In genomic region chr5:167375125-167375524, GRCh38 we compare ENCODE assay signal across 29 cellular contexts.
"Had no signal": no experiment of that assay in that cellular context is flagged by ENCODE, and none has a peak within 500 bp of the region (broad histone marks: within the 10 kb centered on the region; RNA-seq: fewer than 3 reads in every experiment).

No MANE protein-coding gene starts in this region.

- H3K4me3 ChIP-seq: adrenal gland, body of pancreas, esophagus muscularis mucosa had no signal

- H3K27me3 ChIP-seq: adrenal gland, body of pancreas, esophagus muscularis mucosa had no signal

- H3K27ac Mint-ChIP-seq: activated CD8-positive, alpha-beta memory T cell treated with anti-CD3 and anti-CD28 coated beads, Interleukin-2, amount 10 ng/mL, durations not matched to agents 7 days and 5 days; activated CD8-positive, alpha-beta T cell treated with anti-CD3 and anti-CD28 coated beads, Interleukin-2, amount 10 ng/mL, durations not matched to agents 7 days and 5 days; activated naive CD4-positive, alpha-beta T cell treated with anti-CD3 and anti-CD28 coated beads for 36 hours; activated naive CD4-positive, alpha-beta T cell treated with anti-CD3 and anti-CD28 coated beads, Interleukin-2, amount 50 U/mL, for 24 hours; activated naive CD8-positive, alpha-beta T cell treated with anti-CD3 and anti-CD28 coated beads for 36 hours; activated naive CD8-positive, alpha-beta T cell treated with anti-CD3 and anti-CD28 coated beads, Interleukin-2, amount 50 U/mL, for 24 hours; activated T-helper 1 cell treated with anti-CD3 and anti-CD28 coated beads, Interleukin-12 subunit alpha, Interleukin-12 subunit beta, Interleukin-2, Interleukin-4 antibody, amounts not matched to agents 30 ng/mL and 10 ng/mL and 1 ng/mL, durations not matched to agents 14 hours and 24 hours and 36 hours; activated T-helper 2 cell treated with anti-CD3 and anti-CD28 coated beads, Interferon-gamma antibody, Interleukin-2, Interleukin-4, amounts not matched to agents 10 μg/mL and 5 μg/mL and 100 μg/mL, durations not matched to agents 14 hours and 24 hours and 36 hours; effector memory CD8-positive, alpha-beta T cell had no signal

- DNase-seq: activated CD4-positive, alpha-beta T cell treated with anti-CD3 and anti-CD28 coated beads for 1 hour; activated CD4-positive, alpha-beta T cell treated with anti-CD3 and anti-CD28 coated beads for 4 hours; activated CD4-positive, alpha-beta T cell treated with anti-CD3 and anti-CD28 coated beads, Interleukin-2, amount 50 U/mL, for 1 hour; activated CD4-positive, alpha-beta T cell treated with anti-CD3 and anti-CD28 coated beads, Interleukin-2, amount 50 U/mL, for 48 hours; activated CD8-positive, alpha-beta memory T cell treated with anti-CD3 and anti-CD28 coated beads, Interleukin-2, amount 10 ng/mL, durations not matched to agents 7 days and 5 days; activated CD8-positive, alpha-beta memory T cell treated with anti-CD3 and anti-CD28 coated beads, Interleukin-2, amount 50 U/mL, for 4 hours; activated CD8-positive, alpha-beta T cell treated with anti-CD3 and anti-CD28 coated beads, Interleukin-2, amount 10 ng/mL, durations not matched to agents 7 days and 5 days; activated effector memory CD4-positive, alpha-beta T cell treated with anti-CD3 and anti-CD28 coated beads, Interleukin-2, amount 50 U/mL, for 16 hours; activated naive CD4-positive, alpha-beta T cell treated with anti-CD3 and anti-CD28 coated beads for 36 hours; activated naive CD8-positive, alpha-beta T cell treated with anti-CD3 and anti-CD28 coated beads for 36 hours; activated naive CD8-positive, alpha-beta T cell treated with anti-CD3 and anti-CD28 coated beads, Interleukin-2, amount 50 U/mL, for 24 hours; activated T-cell treated with anti-CD3 and anti-CD28 coated beads, Interleukin-2, amount 50 U/mL, for 1 hour; activated T-cell treated with anti-CD3 and anti-CD28 coated beads, Interleukin-2, amount 50 U/mL, for 48 hours; adrenal gland; amygdala; aorta; body of pancreas; caudate nucleus; cortex of kidney; dermis blood vessel endothelial cell; effector CD4-positive, alpha-beta T cell; effector memory CD8-positive, alpha-beta T cell; erythroblast; head of caudate nucleus; T-helper 2 cell had no signal

- H3K27ac ChIP-seq: adrenal gland, body of pancreas, esophagus muscularis mucosa had no signal

- H3K27me3 Mint-ChIP-seq: activated CD8-positive, alpha-beta memory T cell treated with anti-CD3 and anti-CD28 coated beads, Interleukin-2, amount 10 ng/mL, durations not matched to agents 7 days and 5 days; activated naive CD4-positive, alpha-beta T cell treated with anti-CD3 and anti-CD28 coated beads, Interleukin-2, amount 50 U/mL, for 24 hours; activated naive CD8-positive, alpha-beta T cell treated with anti-CD3 and anti-CD28 coated beads for 36 hours; activated naive CD8-positive, alpha-beta T cell treated with anti-CD3 and anti-CD28 coated beads, Interleukin-2, amount 50 U/mL, for 24 hours; effector memory CD8-positive, alpha-beta T cell had no signal

- H3K4me3 Mint-ChIP-seq: activated CD8-positive, alpha-beta memory T cell treated with anti-CD3 and anti-CD28 coated beads, Interleukin-2, amount 10 ng/mL, durations not matched to agents 7 days and 5 days; activated CD8-positive, alpha-beta T cell treated with anti-CD3 and anti-CD28 coated beads, Interleukin-2, amount 10 ng/mL, durations not matched to agents 7 days and 5 days; activated naive CD4-positive, alpha-beta T cell treated with anti-CD3 and anti-CD28 coated beads for 36 hours; activated naive CD4-positive, alpha-beta T cell treated with anti-CD3 and anti-CD28 coated beads, Interleukin-2, amount 50 U/mL, for 24 hours; activated naive CD8-positive, alpha-beta T cell treated with anti-CD3 and anti-CD28 coated beads for 36 hours; activated naive CD8-positive, alpha-beta T cell treated with anti-CD3 and anti-CD28 coated beads, Interleukin-2, amount 50 U/mL, for 24 hours; activated T-helper 1 cell treated with anti-CD3 and anti-CD28 coated beads, Interleukin-12 subunit alpha, Interleukin-12 subunit beta, Interleukin-2, Interleukin-4 antibody, amounts not matched to agents 30 ng/mL and 10 ng/mL and 1 ng/mL, durations not matched to agents 14 hours and 24 hours and 36 hours; effector memory CD8-positive, alpha-beta T cell had no signal

- ATAC-seq: activated CD8-positive, alpha-beta memory T cell treated with anti-CD3 and anti-CD28 coated beads, Interleukin-2, amount 10 ng/mL, durations not matched to agents 7 days and 5 days; activated CD8-positive, alpha-beta T cell treated with anti-CD3 and anti-CD28 coated beads, Interleukin-2, amount 10 ng/mL, durations not matched to agents 7 days and 5 days; activated naive CD8-positive, alpha-beta T cell treated with anti-CD3 and anti-CD28 coated beads, Interleukin-2, amount 50 U/mL, for 24 hours; body of pancreas; effector memory CD8-positive, alpha-beta T cell had no signal

- H3K4me1 ChIP-seq: adrenal gland, body of pancreas, esophagus muscularis mucosa had no signal

- H3K4me1 Mint-ChIP-seq: activated CD8-positive, alpha-beta memory T cell treated with anti-CD3 and anti-CD28 coated beads, Interleukin-2, amount 10 ng/mL, durations not matched to agents 7 days and 5 days; activated naive CD4-positive, alpha-beta T cell treated with anti-CD3 and anti-CD28 coated beads, Interleukin-2, amount 50 U/mL, for 24 hours; activated naive CD8-positive, alpha-beta T cell treated with anti-CD3 and anti-CD28 coated beads for 36 hours; activated naive CD8-positive, alpha-beta T cell treated with anti-CD3 and anti-CD28 coated beads, Interleukin-2, amount 50 U/mL, for 24 hours had no signal

- H3K9me3 ChIP-seq: adrenal gland, body of pancreas, esophagus muscularis mucosa had no signal

- H3K36me3 Mint-ChIP-seq: activated CD8-positive, alpha-beta memory T cell treated with anti-CD3 and anti-CD28 coated beads, Interleukin-2, amount 10 ng/mL, durations not matched to agents 7 days and 5 days; activated naive CD4-positive, alpha-beta T cell treated with anti-CD3 and anti-CD28 coated beads, Interleukin-2, amount 50 U/mL, for 24 hours; activated naive CD8-positive, alpha-beta T cell treated with anti-CD3 and anti-CD28 coated beads for 36 hours had no signal

- H3K36me3 ChIP-seq: adrenal gland, esophagus muscularis mucosa had no signal
